18 cellular contexts compared by ENCODE assay signal in genomic region chr7:73304071-73304470, GRCh38. TPM values are rescaled to one million over a fixed set of nuclear protein-coding genes. Genes with fewer than 3 reads are reported as not detected.
DNase-seq lines count a peak whose midpoint lies in the region; ATAC-seq and TF ChIP-seq lines count a peak whose summit lies in the region.
"Had no signal": no experiment of that assay in that cellular context is flagged by ENCODE, and none has a peak within 500 bp of the region (broad histone marks: within the 10 kb centered on the region; RNA-seq: fewer than 3 reads in every experiment).

No MANE protein-coding gene starts in this region.

- intact Hi-C loops in posterior vena cava (cut with DNase I), result no loop called here

- no peak for DNase-seq in activated T-cell treated with anti-CD3 and anti-CD28 coated beads, Interleukin-2, amount 50 U/mL, for 24 hours
- DNase-seq in activated T-cell treated with anti-CD3 and anti-CD28 coated beads for 4 hours (no peak), NB4 (ENCODE audit: low read depth) (no peak), posterior vena cava (ENCODE audit: low spot score) (peak; percentile 59), NCI-H2081 treated with DMSO at 0.1 percent for 48 hours (lab: John Stamatoyannopoulos, UW) (no peak), COLO829 (ENCODE audit: low spot score) (no peak)
- DNase-seq: 8988T; C1 segment of cervical spinal cord; CD4-positive, CD25-positive, alpha-beta regulatory T cell; DMS153; DMS79; GDM1 had no signal

- H3K27me3 ChIP-seq in BLaER1 treated with 17β-estradiol and CSF1 and Interleukin-3, amounts not matched to agents 10 nM and 100 nM, result no peaks in the 10 kb centered on the region

- no peak overlapping the region for H3K4me3 Mint-ChIP-seq in activated T-cell treated with anti-CD3 and anti-CD28 coated beads, Interleukin-2, amount 50 U/mL, for 24 hours
- H3K4me3 Mint-ChIP-seq: GM23338 had no signal

- no peak for TF ChIP-seq CTCF in NB4 (IDR thresholded peaks at IDR 0.05; ENCODE audit: low read depth, low read length)

- H3K4me3 ChIP-seq in BLaER1 treated with 17β-estradiol and CSF1 and Interleukin-3, amounts not matched to agents 10 nM and 100 nM, result peak overlapping the region in 1 of 10 experiments; percentile 31; a peak in 1 of 20 replicates
- H3K4me3 ChIP-seq in NB4 (ENCODE audit: low read depth, low read length), result peak overlapping the region; percentile 21
- H3K4me3 ChIP-seq: GM23338 had no signal

- peak overlapping the region in 9 of 11 experiments; percentile 58 to 97 (median 96); a peak in 17 of 22 replicates for H3K4me2 ChIP-seq in BLaER1 treated with 17β-estradiol and CSF1 and Interleukin-3, amounts not matched to agents 10 nM and 100 nM
- H3K4me2 ChIP-seq: GM23338 had no signal

- peak overlapping the region; percentile 26 for H3K27ac Mint-ChIP-seq in activated T-cell treated with anti-CD3 and anti-CD28 coated beads, Interleukin-2, amount 50 U/mL, for 24 hours
- H3K27ac Mint-ChIP-seq: CD4-positive, CD25-positive, alpha-beta regulatory T cell; GM23338 had no signal

- peak overlapping the region in 8 of 11 experiments; percentile 53 to 73 (median 65); a peak in 17 of 22 replicates for H3K9ac ChIP-seq in BLaER1 treated with 17β-estradiol and CSF1 and Interleukin-3, amounts not matched to agents 10 nM and 100 nM

- no peak for ATAC-seq in GM18502 (IDR thresholded peaks at IDR 0.05; ENCODE audit: poor library complexity, unreplicated experiment)
- ATAC-seq: GM23338 had no signal

- peaks cover 28% of the 10 kb centered on the region for H3K4me1 Mint-ChIP-seq in activated T-cell treated with anti-CD3 and anti-CD28 coated beads, Interleukin-2, amount 50 U/mL, for 24 hours (ENCODE audit: low read depth)

- peaks cover 0 to 19% (median 0%) of the 10 kb centered on the region in 11 experiments; a peak in 5 of 22 replicates for H4K20me1 ChIP-seq in BLaER1 treated with 17β-estradiol and CSF1 and Interleukin-3, amounts not matched to agents 10 nM and 100 nM

- H3K27me3 Mint-ChIP-seq in activated T-cell treated with anti-CD3 and anti-CD28 coated beads, Interleukin-2, amount 50 U/mL, for 24 hours, result no peaks in the 10 kb centered on the region
- H3K27me3 Mint-ChIP-seq: CD4-positive, CD25-positive, alpha-beta regulatory T cell had no signal

- peaks cover 32 to 47% (median 40%) of the 10 kb centered on the region in 11 experiments for H3K36me3 ChIP-seq in BLaER1 treated with 17β-estradiol and CSF1 and Interleukin-3, amounts not matched to agents 10 nM and 100 nM

- H3K4me1 ChIP-seq in BLaER1 treated with 17β-estradiol and CSF1 and Interleukin-3, amounts not matched to agents 10 nM and 100 nM, result peaks cover 32 to 66% (median 57%) of the 10 kb centered on the region in 10 experiments

- peak overlapping the region in 8 of 11 experiments; percentile 64 to 82 (median 78); a peak in 16 of 22 replicates for H3K27ac ChIP-seq in BLaER1 treated with 17β-estradiol and CSF1 and Interleukin-3, amounts not matched to agents 10 nM and 100 nM

- TF ChIP-seq POLR2A in NB4 (IDR thresholded peaks at IDR 0.05; ENCODE audit: extremely low read depth, insufficient read length), result no peak

- H3K36me3 Mint-ChIP-seq in activated T-cell treated with anti-CD3 and anti-CD28 coated beads, Interleukin-2, amount 50 U/mL, for 24 hours (ENCODE audit: low read depth), result peaks cover 59% of the 10 kb centered on the region

- no peaks in the 10 kb centered on the region for H3K9me3 ChIP-seq in BLaER1 treated with 17β-estradiol and CSF1 and Interleukin-3, amounts not matched to agents 10 nM and 100 nM (replicated peaks in 1 of 11)

- H3K9me3 Mint-ChIP-seq in activated T-cell treated with anti-CD3 and anti-CD28 coated beads, Interleukin-2, amount 50 U/mL, for 24 hours, result no peaks in the 10 kb centered on the region
- H3K9me3 Mint-ChIP-seq: CD4-positive, CD25-positive, alpha-beta regulatory T cell; GM23338 had no signal

RNA-seq across cellular contexts. Expression of gene NSUN5, which starts 4.6 kb away (rescaled TPM):
- 10 to 100 TPM; 12.4 to 14.1 TPM for total RNA-seq in posterior vena cava

RNA-seq across cellular contexts. Expression of gene TRIM50, which starts 23.8 kb away (rescaled TPM):
- total RNA-seq in posterior vena cava, result under 1 TPM in 1 of 2 donors, not detected in 1; 0.32 TPM
- total RNA-seq: A673; CD4-positive, CD25-positive, alpha-beta regulatory T cell; Daoy; HT1080 had no signal

RNA-seq across cellular contexts. Expression of gene FKBP6, which starts 23.9 kb away (rescaled TPM):
- not detected for total RNA-seq in posterior vena cava
- total RNA-seq: A673; CD4-positive, CD25-positive, alpha-beta regulatory T cell; GM23338; HT1080 had no signal
